ENCODE assay signal across 14 cellular contexts in the genomic region with DNA sequence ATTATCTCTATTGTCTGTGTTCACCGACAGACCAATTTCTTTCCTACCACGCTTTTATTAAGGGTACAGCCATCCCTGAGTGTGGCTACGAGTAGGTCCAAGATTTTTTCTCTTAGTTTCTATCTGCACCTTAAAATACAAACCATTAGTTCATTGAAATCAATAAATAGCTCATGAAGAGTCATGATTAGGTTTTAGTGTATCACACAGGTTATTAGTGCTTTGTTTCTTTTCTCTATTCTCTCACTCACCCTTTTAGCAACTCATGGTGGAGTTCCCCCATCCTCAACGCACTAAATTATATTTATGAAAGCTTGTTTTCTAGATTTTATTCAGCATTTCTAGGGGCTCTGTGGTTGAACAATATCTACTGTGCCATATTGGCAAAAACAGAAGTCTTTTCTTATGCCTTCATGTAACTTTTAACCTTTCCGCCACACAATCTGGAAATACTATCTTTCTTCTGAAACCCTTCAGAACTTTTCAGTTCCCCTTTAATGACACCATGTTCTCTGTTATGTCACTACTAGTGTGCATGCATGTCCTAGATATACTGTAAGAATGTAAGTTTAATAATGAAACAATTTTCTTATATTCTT.
DNase-seq lines count a peak whose midpoint lies in the region; ATAC-seq and TF ChIP-seq lines count a peak whose summit lies in the region.
"Had no signal": no experiment of that assay in that cellular context is flagged by ENCODE, and none has a peak within 500 bp of the region (broad histone marks: within the 10 kb centered on the region; RNA-seq: fewer than 3 reads in every experiment).

No MANE protein-coding gene starts in this region.

- no peak overlapping the region for H3K4me3 Mint-ChIP-seq in activated CD4-positive, alpha-beta T cell treated with anti-CD3 and anti-CD28 coated beads, Interleukin-2, amount 10 ng/mL, durations not matched to agents 24 days and 14 days
- H3K4me3 Mint-ChIP-seq: B cell, brain had no signal

- H3K9me3 Mint-ChIP-seq in activated CD4-positive, alpha-beta T cell treated with anti-CD3 and anti-CD28 coated beads, Interleukin-2, amount 10 ng/mL, durations not matched to agents 24 days and 14 days = no peaks in the 10 kb centered on the region
- H3K9me3 Mint-ChIP-seq: brain had no signal

- no peaks in the 10 kb centered on the region for H3K4me1 Mint-ChIP-seq in activated CD4-positive, alpha-beta T cell treated with anti-CD3 and anti-CD28 coated beads, Interleukin-2, amount 10 ng/mL, durations not matched to agents 24 days and 14 days
- H3K4me1 Mint-ChIP-seq: B cell, brain had no signal

- ATAC-seq in GM18508 (IDR thresholded peaks at IDR 0.05; ENCODE audit: insufficient read depth, unreplicated experiment) (peak; percentile 98), HG02884 (IDR thresholded peaks at IDR 0.05; ENCODE audit: unreplicated experiment) (peak; percentile 96), HG03469 (IDR thresholded peaks at IDR 0.05; ENCODE audit: unreplicated experiment) (peak; percentile 96)
- ATAC-seq: HCT116 had no signal

- no peak overlapping the region for H3K27ac Mint-ChIP-seq in activated CD4-positive, alpha-beta T cell treated with anti-CD3 and anti-CD28 coated beads, Interleukin-2, amount 10 ng/mL, durations not matched to agents 24 days and 14 days
- H3K27ac Mint-ChIP-seq: B cell, brain, progenitor cell of endocrine pancreas had no signal

- TF ChIP-seq CTCF in GM20000 (IDR thresholded peaks at IDR 0.05; ENCODE audit: extremely low read depth, missing control alignments) = no peak

- no peaks in the 10 kb centered on the region for H3K36me3 Mint-ChIP-seq in activated CD4-positive, alpha-beta T cell treated with anti-CD3 and anti-CD28 coated beads, Interleukin-2, amount 10 ng/mL, durations not matched to agents 24 days and 14 days (ENCODE audit: low read depth)
- H3K36me3 Mint-ChIP-seq: brain had no signal

- peak; percentile 43 for DNase-seq in GM20000 (ENCODE audit: low spot score)
- DNase-seq in activated CD4-positive, alpha-beta T cell treated with anti-CD3 and anti-CD28 coated beads, Interleukin-2, amount 10 ng/mL, durations not matched to agents 24 days and 14 days = no peak
- DNase-seq in NCI-H1930 (lab: John Stamatoyannopoulos, UW) = no peak
- DNase-seq in activated CD4-positive, alpha-beta T cell treated with anti-CD3 and anti-CD28 coated beads, Interleukin-2, amount 50 U/mL, for 1 hour = no peak
- no peak for DNase-seq in NCI-H345 (lab: John Stamatoyannopoulos, UW)
- DNase-seq: activated T-cell treated with anti-CD3 and anti-CD28 coated beads, Interleukin-2, amount 50 U/mL, for 48 hours; midbrain had no signal

- intact Hi-C loops in activated CD4-positive, alpha-beta T cell treated with anti-CD3 and anti-CD28 coated beads, Interleukin-2, amount 10 ng/mL, durations not matched to agents 24 days and 14 days (cut with micrococcal nuclease) = no loop called here

- H3K27me3 Mint-ChIP-seq in activated CD4-positive, alpha-beta T cell treated with anti-CD3 and anti-CD28 coated beads, Interleukin-2, amount 10 ng/mL, durations not matched to agents 24 days and 14 days = peaks cover 2% of the 10 kb centered on the region
- H3K27me3 Mint-ChIP-seq: B cell, brain, progenitor cell of endocrine pancreas had no signal
